8 cellular contexts compared by ENCODE assay signal in the genomic region with DNA sequence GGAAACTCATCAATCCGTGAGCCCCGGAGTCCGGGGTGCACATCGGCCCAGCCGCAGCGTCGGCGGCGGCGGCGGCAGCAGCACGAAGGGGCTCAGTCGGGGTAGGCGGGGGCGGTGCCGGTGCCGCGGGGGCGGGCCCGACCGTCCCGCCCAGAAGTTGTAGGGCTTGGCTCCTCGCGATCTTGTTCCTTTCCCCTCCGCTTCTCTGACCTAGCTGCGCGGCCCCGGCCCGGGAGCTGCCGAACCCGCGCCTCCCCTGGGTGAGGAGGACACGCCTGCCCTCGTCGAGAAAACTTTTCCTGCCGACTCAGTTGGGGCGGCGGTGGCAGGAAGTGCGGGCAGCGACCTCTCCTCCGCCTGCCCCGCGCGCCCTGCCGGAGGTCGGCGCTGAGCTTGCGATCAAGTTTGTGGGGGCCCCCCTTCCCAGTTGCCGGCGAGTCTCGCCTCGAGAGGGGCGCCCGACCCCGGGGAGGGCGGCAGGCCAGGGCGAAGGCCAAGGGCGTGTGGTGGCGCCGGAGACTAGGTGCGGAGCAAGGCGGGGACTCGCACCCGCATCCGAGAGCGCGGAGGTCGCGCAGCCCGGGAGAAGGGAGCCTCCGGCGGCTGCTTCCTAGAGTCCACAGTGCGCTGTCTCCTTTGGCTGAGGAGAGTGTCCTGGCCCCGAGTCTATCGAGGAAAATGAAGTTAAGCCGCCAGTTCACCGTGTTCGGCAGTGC. TPM values are rescaled to one million over a fixed set of nuclear protein-coding genes. Genes with fewer than 3 reads are reported as not detected.
DNase-seq lines count a peak whose midpoint lies in the region; ATAC-seq and TF ChIP-seq lines count a peak whose summit lies in the region.

A gene (plus strand): TSS at position 188 of the 716 bp plus-strand sequence. CDS start 491 bp downstream, at position 679.

- H3K4me2 ChIP-seq in fibroblast of lung (ENCODE audit: extremely low read depth, insufficient read depth, low read length) = peak within 1 kb of the TSS; percentile 84

- peak; percentile 68 to 89 (median 77) for DNase-seq in CD8-positive, alpha-beta T cell
- DNase-seq in HK-2 (ENCODE audit: unreplicated experiment) = peak; percentile 73
- no peak for DNase-seq in Panc1 (ENCODE audit: low read depth, low spot score)
- DNase-seq in activated T-helper 1 cell treated with anti-CD3 and anti-CD28 coated beads, Interleukin-2, amount 50 U/mL, for 16 hours (ENCODE audit: low read depth in 1 of 2, low spot score in 1 of 2) = peak; percentile 67 to 71
- peak; percentile 64 to 68 for DNase-seq in fibroblast of lung (ENCODE audit: low read depth in 2 of 2)
- peak; percentile 89 for DNase-seq in natural killer cell treated with Interleukin-12 subunit alpha and Interleukin-12 subunit beta and Interleukin-15 and Interleukin-18, amount 100 ng/mL, for 72 hours (ENCODE audit: low spot score)

- H3K9me3 Mint-ChIP-seq in CD8-positive, alpha-beta T cell = peaks cover 8% of the 10 kb centered on the region
- H3K9me3 Mint-ChIP-seq in natural killer cell treated with Interleukin-12 subunit alpha and Interleukin-12 subunit beta and Interleukin-15 and Interleukin-18, amount 100 ng/mL, for 72 hours = no peaks in the 10 kb centered on the region
- no peaks in the 10 kb centered on the region for H3K9me3 Mint-ChIP-seq in stimulated activated naive CD8-positive, alpha-beta T cell treated with anti-CD3 and anti-CD28 coated beads, Interleukin-15, Interleukin-2, amounts not matched to agents 100 ng/mL and 50 ng/mL, for 24 hours

- CTCF ChIA-PET in CD8-positive, alpha-beta T cell (lab: Charles Lee) = interaction anchor here (1.5 to 2.5 kb wide), 5 partner anchors 18 to 364 kb away, joined by 3 to 11 read pairs (median 5); no protein-coding TSS in a partner anchor
- CTCF ChIA-PET in Panc1 (lab: Charles Lee) = no interaction called here

- H3K79me2 ChIP-seq in fibroblast of lung (ENCODE audit: control insufficient read depth, insufficient read depth, low read length) = peaks cover 32% of the 10 kb centered on the region

- no peak for TF ChIP-seq CTCF in CD8-positive, alpha-beta T cell (IDR thresholded peaks at IDR 0.05)
- TF ChIP-seq CTCF in Panc1 (IDR thresholded peaks at IDR 0.05) (no peak), fibroblast of lung (conservative IDR thresholded peaks at IDR 0.05 in 1 of 2, IDR thresholded peaks at IDR 0.05 in 1 of 2; ENCODE audit: low read depth in 1 of 2, low read length in 2 of 2) (no peak)

- H3K4me3 ChIP-seq in CD8-positive, alpha-beta T cell (ENCODE audit: low read depth, low read length) = peak within 1 kb of the TSS; percentile 81
- H3K4me3 ChIP-seq in Panc1 (ENCODE audit: low read depth in 2 of 2, low read length in 2 of 2) = peak within 1 kb of the TSS; percentile 65 to 90
- peak within 1 kb of the TSS; percentile 71 to 88 (median 80) for H3K4me3 ChIP-seq in fibroblast of lung (replicated peaks in 1 of 4; ENCODE audit: control extremely low read depth in 1 of 4, insufficient read depth in 1 of 4, low read depth in 3 of 4, low read length in 4 of 4)

- H3K4me3 Mint-ChIP-seq in CD8-positive, alpha-beta T cell = peak within 1 kb of the TSS; percentile 87
- peak within 1 kb of the TSS; percentile 90 for H3K4me3 Mint-ChIP-seq in natural killer cell treated with Interleukin-12 subunit alpha and Interleukin-12 subunit beta and Interleukin-15 and Interleukin-18, amount 100 ng/mL, for 72 hours
- H3K4me3 Mint-ChIP-seq in stimulated activated naive CD8-positive, alpha-beta T cell treated with anti-CD3 and anti-CD28 coated beads, Interleukin-15, Interleukin-2, amounts not matched to agents 100 ng/mL and 50 ng/mL, for 24 hours = peak within 1 kb of the TSS; percentile 88

- H3K9ac ChIP-seq in fibroblast of lung (ENCODE audit: insufficient read depth, low read length) = peak within 1 kb of the TSS; percentile 78

- peak within 1 kb of the TSS; percentile 99 for H2AFZ ChIP-seq in fibroblast of lung (ENCODE audit: low read length)

- peak within 1 kb of the TSS; percentile 93 for H3K27ac ChIP-seq in CD8-positive, alpha-beta T cell (ENCODE audit: low read depth, low read length)
- H3K27ac ChIP-seq in Panc1 (ENCODE audit: low read length) = peak within 1 kb of the TSS; percentile 90
- H3K27ac ChIP-seq in fibroblast of lung (ENCODE audit: insufficient read depth, low read length) = peak within 1 kb of the TSS; percentile 91

- H3K4me1 Mint-ChIP-seq in CD8-positive, alpha-beta T cell (ENCODE audit: low read depth) = peaks cover 40% of the 10 kb centered on the region
- peaks cover 49% of the 10 kb centered on the region in 2 donors for H3K4me1 Mint-ChIP-seq in natural killer cell treated with Interleukin-12 subunit alpha and Interleukin-12 subunit beta and Interleukin-15 and Interleukin-18, amount 100 ng/mL, for 72 hours (ENCODE audit: low read depth in 2 of 2)
- peaks cover 47% of the 10 kb centered on the region for H3K4me1 Mint-ChIP-seq in stimulated activated naive CD8-positive, alpha-beta T cell treated with anti-CD3 and anti-CD28 coated beads, Interleukin-15, Interleukin-2, amounts not matched to agents 100 ng/mL and 50 ng/mL, for 24 hours (ENCODE audit: low read depth)

- in situ Hi-C loops in Panc1 (cut with HindIII; ENCODE audit: low pct_unique_long_range_greater_than_20kb, low sequenced_read_pairs) = no loop called here

- intact Hi-C loops in CD8-positive, alpha-beta T cell (cut with DNase I, micrococcal nuclease) = loop anchor here (1.0 to 10.0 kb wide), 18 partner anchors 17 to 1535 kb away; a partner anchor contains a TSS
- intact Hi-C loops in Panc1 (cut with micrococcal nuclease; ENCODE audit: unreplicated experiment) = no loop called here

- peaks cover 34% of the 10 kb centered on the region for H3K4me1 ChIP-seq in CD8-positive, alpha-beta T cell (ENCODE audit: insufficient read depth, low read length)
- H3K4me1 ChIP-seq in Panc1 (ENCODE audit: control insufficient read depth, insufficient read depth, low read length) (peaks cover 16% of the 10 kb centered on the region), fibroblast of lung (ENCODE audit: control insufficient read depth, extremely low read depth, insufficient read depth, low read length) (peaks cover 8% of the 10 kb centered on the region)

- no TSS peak for BruUV-seq in Panc1 (replicated peaks; lab: Mats Ljungman, UMichigan)

- H3K27me3 ChIP-seq in CD8-positive, alpha-beta T cell (ENCODE audit: insufficient read depth, low read length) = no peaks in the 10 kb centered on the region
- H3K27me3 ChIP-seq in Panc1 (ENCODE audit: control insufficient read depth, insufficient read depth, low read length) = no peaks in the 10 kb centered on the region
- H3K27me3 ChIP-seq in fibroblast of lung (ENCODE audit: control insufficient read depth, insufficient read depth, low read length) = no peaks in the 10 kb centered on the region

- no peaks in the 10 kb centered on the region for H4K20me1 ChIP-seq in fibroblast of lung (ENCODE audit: control insufficient read depth, extremely low read depth, insufficient read depth, low read length)

- peak; percentile 67 for ATAC-seq in CD8-positive, alpha-beta T cell
- peak; percentile 50 for ATAC-seq in GM19463 (IDR thresholded peaks at IDR 0.05; ENCODE audit: unreplicated experiment)
- ATAC-seq in Panc1 = peak; percentile 87
- peak; percentile 83 to 84 for ATAC-seq in natural killer cell treated with Interleukin-12 subunit alpha and Interleukin-12 subunit beta and Interleukin-15 and Interleukin-18, amount 100 ng/mL, for 72 hours

- H3K36me3 ChIP-seq in CD8-positive, alpha-beta T cell (ENCODE audit: insufficient read depth, low read length) = no peaks in the 10 kb centered on the region
- no peaks in the 10 kb centered on the region; the same call in 1 of the 2 replicates for H3K36me3 ChIP-seq in Panc1 (ENCODE audit: control insufficient read depth, insufficient read depth, low read length)
- H3K36me3 ChIP-seq in fibroblast of lung (ENCODE audit: control insufficient read depth, insufficient read depth, low read length) = no peaks in the 10 kb centered on the region

- no peaks in the 10 kb centered on the region for H3K9me3 ChIP-seq in CD8-positive, alpha-beta T cell (ENCODE audit: low read length)
- H3K9me3 ChIP-seq in Panc1 (ENCODE audit: control insufficient read depth, insufficient read depth, low read depth, low read length) (no peaks in the 10 kb centered on the region), fibroblast of lung (ENCODE audit: control insufficient read depth, insufficient read depth, low read depth, low read length) (no peaks in the 10 kb centered on the region)

- peaks cover 6% of the 10 kb centered on the region for H3K36me3 Mint-ChIP-seq in CD8-positive, alpha-beta T cell
- no peaks in the 10 kb centered on the region for H3K36me3 Mint-ChIP-seq in natural killer cell treated with Interleukin-12 subunit alpha and Interleukin-12 subunit beta and Interleukin-15 and Interleukin-18, amount 100 ng/mL, for 72 hours
- H3K36me3 Mint-ChIP-seq in stimulated activated naive CD8-positive, alpha-beta T cell treated with anti-CD3 and anti-CD28 coated beads, Interleukin-15, Interleukin-2, amounts not matched to agents 100 ng/mL and 50 ng/mL, for 24 hours (ENCODE audit: low read depth) = peaks cover 19% of the 10 kb centered on the region

- POLR2A ChIA-PET in CD8-positive, alpha-beta T cell (lab: Charles Lee) = interaction anchor here (0.7 to 5.3 kb wide), 19 partner anchors 10 to 1308 kb away, joined by 3 to 54 read pairs (median 4); a partner anchor contains a TSS
- POLR2A ChIA-PET in Panc1 (lab: Charles Lee) = interaction anchor here (0.6 kb wide), 1 partner anchor 404 kb away, joined by 5 read pairs; no protein-coding TSS in a partner anchor

- H3K27ac Mint-ChIP-seq in CD8-positive, alpha-beta T cell = peak within 1 kb of the TSS; percentile 91
- peak within 1 kb of the TSS; percentile 70 to 82 for H3K27ac Mint-ChIP-seq in natural killer cell treated with Interleukin-12 subunit alpha and Interleukin-12 subunit beta and Interleukin-15 and Interleukin-18, amount 100 ng/mL, for 72 hours
- H3K27ac Mint-ChIP-seq in stimulated activated naive CD8-positive, alpha-beta T cell treated with anti-CD3 and anti-CD28 coated beads, Interleukin-15, Interleukin-2, amounts not matched to agents 100 ng/mL and 50 ng/mL, for 24 hours = peak within 1 kb of the TSS; percentile 93

- no peaks in the 10 kb centered on the region for H3K27me3 Mint-ChIP-seq in CD8-positive, alpha-beta T cell (ENCODE audit: low read depth)
- peaks cover 5 to 7% of the 10 kb centered on the region in 2 donors for H3K27me3 Mint-ChIP-seq in natural killer cell treated with Interleukin-12 subunit alpha and Interleukin-12 subunit beta and Interleukin-15 and Interleukin-18, amount 100 ng/mL, for 72 hours
- no peaks in the 10 kb centered on the region for H3K27me3 Mint-ChIP-seq in stimulated activated naive CD8-positive, alpha-beta T cell treated with anti-CD3 and anti-CD28 coated beads, Interleukin-15, Interleukin-2, amounts not matched to agents 100 ng/mL and 50 ng/mL, for 24 hours

RNA-seq across cellular contexts. Expression of the gene that starts here (rescaled TPM):
- total RNA-seq in CD8-positive, alpha-beta T cell = 10 to 100 TPM; 57.6 to 60.8 TPM
- 51.0 TPM for total RNA-seq in Panc1 (2021; ENCODE audit: unreplicated experiment)
- polyA plus RNA-seq in Panc1 (2012; ENCODE audit: insufficient read length) = 17.1 TPM
- 48.0 and 70.5 TPM in 2 replicates for total RNA-seq in fibroblast of lung
- polyA plus RNA-seq in fibroblast of lung = 36.6 and 51.6 TPM in 2 replicates
- 26.3 and 38.4 TPM in 2 replicates for polyA plus RNA-seq in fibroblast of lung (2012)
- polyA minus RNA-seq in fibroblast of lung (ENCODE audit: low replicate concordance) = 8.6 and 8.9 TPM in 2 replicates
- 10 to 100 TPM; 37.9 to 38.7 TPM for total RNA-seq in natural killer cell treated with Interleukin-12 subunit alpha and Interleukin-12 subunit beta and Interleukin-15 and Interleukin-18, amount 100 ng/mL, for 72 hours
